Comparison of ENCODE assay signal across 4 cellular contexts in the genomic region with DNA sequence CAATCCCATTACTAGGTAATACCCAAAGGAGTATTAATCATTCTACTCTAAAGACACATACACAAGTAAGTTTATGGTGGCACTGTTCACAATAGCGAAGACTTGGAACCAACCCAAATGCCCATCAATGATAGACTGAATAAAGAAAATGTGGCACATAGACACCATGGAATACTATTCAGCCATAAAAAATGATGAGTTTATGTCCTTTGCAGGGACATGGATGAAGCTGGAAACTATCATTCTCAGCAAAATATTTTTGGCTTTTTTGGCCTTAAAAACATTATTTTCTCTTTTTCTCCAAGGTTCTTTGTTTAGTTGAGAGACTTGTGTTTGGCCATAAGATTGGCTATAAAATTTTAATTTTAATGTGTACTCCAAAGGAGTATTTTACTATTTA. TPM values are rescaled to one million over a fixed set of nuclear protein-coding genes. Genes with fewer than 3 reads are reported as not detected.
"Had no signal": no experiment of that assay in that cellular context is flagged by ENCODE, and none has a peak within 500 bp of the region (broad histone marks: within the 10 kb centered on the region; RNA-seq: fewer than 3 reads in every experiment).

No MANE protein-coding gene starts in this region.

RNA-seq across cellular contexts. Expression of gene RHAG, which starts 27.4 kb away (rescaled TPM):
- total RNA-seq: LHCN-M2, M059J, MCF 10A, NCI-H460 had no signal

RNA-seq across cellular contexts. Expression of gene CRISP2, which starts 49.3 kb away (rescaled TPM):
- total RNA-seq: LHCN-M2, M059J, MCF 10A had no signal
